In genomic region chr14:103607039-103607668, GRCh38 we compare ENCODE assay signal across 1 cellular context.
TF ChIP-seq lines count a peak whose summit lies in the region.

No MANE protein-coding gene starts in this region.

TF ChIP-seq in SK-N-SH, 30 proteins besides CTCF, POLR2A, EP300 and RAD21 (continued from another document):
- TF ChIP-seq, protein P1, sequence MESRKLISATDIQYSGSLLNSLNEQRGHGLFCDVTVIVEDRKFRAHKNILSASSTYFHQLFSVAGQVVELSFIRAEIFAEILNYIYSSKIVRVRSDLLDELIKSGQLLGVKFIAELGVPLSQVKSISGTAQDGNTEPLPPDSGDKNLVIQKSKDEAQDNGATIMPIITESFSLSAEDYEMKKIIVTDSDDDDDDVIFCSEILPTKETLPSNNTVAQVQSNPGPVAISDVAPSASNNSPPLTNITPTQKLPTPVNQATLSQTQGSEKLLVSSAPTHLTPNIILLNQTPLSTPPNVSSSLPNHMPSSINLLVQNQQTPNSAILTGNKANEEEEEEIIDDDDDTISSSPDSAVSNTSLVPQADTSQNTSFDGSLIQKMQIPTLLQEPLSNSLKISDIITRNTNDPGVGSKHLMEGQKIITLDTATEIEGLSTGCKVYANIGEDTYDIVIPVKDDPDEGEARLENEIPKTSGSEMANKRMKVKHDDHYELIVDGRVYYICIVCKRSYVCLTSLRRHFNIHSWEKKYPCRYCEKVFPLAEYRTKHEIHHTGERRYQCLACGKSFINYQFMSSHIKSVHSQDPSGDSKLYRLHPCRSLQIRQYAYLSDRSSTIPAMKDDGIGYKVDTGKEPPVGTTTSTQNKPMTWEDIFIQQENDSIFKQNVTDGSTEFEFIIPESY (IDR thresholded peaks at IDR 0.05; ENCODE audit: borderline replicate concordance, low read depth): no peak
- TF ChIP-seq EZH2phosphoT487 (IDR thresholded peaks at IDR 0.05; ENCODE audit: borderline replicate concordance, low read depth): no peak
- peak; percentile 100 for TF ChIP-seq SIN3A (IDR thresholded peaks at IDR 0.05; ENCODE audit: borderline replicate concordance, low read depth, low read length)
- no peak for TF ChIP-seq TAF1 (IDR thresholded peaks at IDR 0.05; ENCODE audit: borderline replicate concordance, low read depth, low read length)
- TF ChIP-seq USF1 (IDR thresholded peaks at IDR 0.05; ENCODE audit: borderline replicate concordance, low read depth): peak; percentile 73; the same call in 1 of the 2 replicates
- TF ChIP-seq FOXJ3 (CRISPR knock-in tag; IDR thresholded peaks at IDR 0.05): no peak
- TF ChIP-seq RFX5 (IDR thresholded peaks at IDR 0.05; ENCODE audit: low read length): no peak
- TF ChIP-seq USF2 (IDR thresholded peaks at IDR 0.05; ENCODE audit: borderline replicate concordance, low read depth, low read length): no peak
- TF ChIP-seq, protein P2, sequence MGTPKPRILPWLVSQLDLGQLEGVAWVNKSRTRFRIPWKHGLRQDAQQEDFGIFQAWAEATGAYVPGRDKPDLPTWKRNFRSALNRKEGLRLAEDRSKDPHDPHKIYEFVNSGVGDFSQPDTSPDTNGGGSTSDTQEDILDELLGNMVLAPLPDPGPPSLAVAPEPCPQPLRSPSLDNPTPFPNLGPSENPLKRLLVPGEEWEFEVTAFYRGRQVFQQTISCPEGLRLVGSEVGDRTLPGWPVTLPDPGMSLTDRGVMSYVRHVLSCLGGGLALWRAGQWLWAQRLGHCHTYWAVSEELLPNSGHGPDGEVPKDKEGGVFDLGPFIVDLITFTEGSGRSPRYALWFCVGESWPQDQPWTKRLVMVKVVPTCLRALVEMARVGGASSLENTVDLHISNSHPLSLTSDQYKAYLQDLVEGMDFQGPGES (IDR thresholded peaks at IDR 0.05; ENCODE audit: low read depth, low read length): no peak
- no peak for TF ChIP-seq TEAD4 (IDR thresholded peaks at IDR 0.05; ENCODE audit: borderline replicate concordance, insufficient read depth)
- 0 out of 2 replicates have a peak, but pooled peaks have one; percentile 7 for TF ChIP-seq REST (IDR thresholded peaks at IDR 0.05; ENCODE audit: low read depth, low read length)
- TF ChIP-seq FOSL2 (IDR thresholded peaks at IDR 0.05; ENCODE audit: borderline replicate concordance, low read depth): no peak
- peak; percentile 83 for TF ChIP-seq PBX3 (IDR thresholded peaks at IDR 0.05)
- TF ChIP-seq GATA2 (CRISPR knock-in tag; IDR thresholded peaks at IDR 0.05): no peak
- TF ChIP-seq JUND (IDR thresholded peaks at IDR 0.05): no peak
- TF ChIP-seq, protein P3, sequence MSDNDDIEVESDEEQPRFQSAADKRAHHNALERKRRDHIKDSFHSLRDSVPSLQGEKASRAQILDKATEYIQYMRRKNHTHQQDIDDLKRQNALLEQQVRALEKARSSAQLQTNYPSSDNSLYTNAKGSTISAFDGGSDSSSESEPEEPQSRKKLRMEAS (IDR thresholded peaks at IDR 0.05; ENCODE audit: low read depth): peak; percentile 100
- peak; percentile 91 for TF ChIP-seq TCF12 (IDR thresholded peaks at IDR 0.05)
- TF ChIP-seq POLR2AphosphoS5 (IDR thresholded peaks at IDR 0.05; ENCODE audit: low read depth, low read length): 0 out of 2 replicates have a peak, but pooled peaks have one; percentile 43
- no peak for TF ChIP-seq RCOR1 (IDR thresholded peaks at IDR 0.05; ENCODE audit: low read length)
- no peak for TF ChIP-seq RXRA (IDR thresholded peaks at IDR 0.05; ENCODE audit: borderline replicate concordance, low read depth)
- no peak for TF ChIP-seq YY1 (IDR thresholded peaks at IDR 0.05; ENCODE audit: low read depth)
